ENCODE assay signal across 8 cellular contexts in the genomic region with DNA sequence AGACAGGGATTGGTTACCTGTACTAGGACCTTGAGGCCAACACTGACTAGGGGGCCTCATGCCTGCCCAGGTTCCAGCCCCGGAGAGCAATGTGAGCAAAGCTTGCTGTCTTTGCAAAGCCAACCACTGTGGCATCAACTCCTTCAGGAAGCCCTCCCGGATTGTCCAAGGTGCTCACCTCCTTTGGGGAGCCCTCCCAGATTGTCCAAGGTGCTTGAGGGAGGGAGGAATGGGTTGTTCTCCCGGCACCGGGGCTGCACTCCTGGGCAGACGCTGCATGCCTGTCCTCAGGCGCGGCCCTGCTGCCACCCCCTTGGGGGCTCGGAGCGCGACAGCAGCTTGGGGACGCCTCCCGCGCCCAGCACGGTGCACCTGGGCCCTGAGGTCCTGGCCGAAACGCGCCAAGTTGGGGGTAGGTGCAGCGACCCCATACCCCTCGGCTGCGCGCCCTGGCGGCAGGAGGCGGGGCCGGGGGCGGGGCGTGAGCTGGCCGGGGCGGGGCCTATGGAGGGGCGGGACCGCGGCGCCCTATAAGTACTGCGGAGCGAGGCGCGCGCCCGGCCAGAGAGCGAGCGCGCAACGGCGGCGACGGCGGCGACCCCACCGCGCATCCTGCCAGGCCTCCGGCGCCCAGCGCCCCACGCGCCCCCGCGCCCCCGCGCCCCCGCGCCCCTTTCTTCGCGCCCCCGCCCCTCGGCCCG. TPM values are rescaled to one million over a fixed set of nuclear protein-coding genes. Genes with fewer than 3 reads are reported as not detected.
DNase-seq lines count a peak whose midpoint lies in the region; ATAC-seq and TF ChIP-seq lines count a peak whose summit lies in the region.

A gene with protein sequence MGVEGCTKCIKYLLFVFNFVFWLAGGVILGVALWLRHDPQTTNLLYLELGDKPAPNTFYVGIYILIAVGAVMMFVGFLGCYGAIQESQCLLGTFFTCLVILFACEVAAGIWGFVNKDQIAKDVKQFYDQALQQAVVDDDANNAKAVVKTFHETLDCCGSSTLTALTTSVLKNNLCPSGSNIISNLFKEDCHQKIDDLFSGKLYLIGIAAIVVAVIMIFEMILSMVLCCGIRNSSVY (plus strand): TSS at position 560 of the 701 bp plus-strand sequence. CDS start 240 bp downstream, outside the sequence.

- peaks cover 2% of the 10 kb centered on the region for H3K36me3 Mint-ChIP-seq in progenitor cell of endocrine pancreas (ENCODE audit: insufficient read depth)

- peak within 1 kb of the TSS; percentile 86 for H3K4me3 Mint-ChIP-seq in progenitor cell of endocrine pancreas (ENCODE audit: low read depth)

- H3K9me3 Mint-ChIP-seq in progenitor cell of endocrine pancreas (ENCODE audit: low read depth), result no peaks in the 10 kb centered on the region

- 6 to 39% (median 10%) methylated on average over 2 to 65 of the region's 65 CpGs for WGBS in heart left ventricle, 4 donors
- WGBS in aorta, 2 donors, result 7 to 11% methylated on average over 38 to 65 of the region's 65 CpGs

- H3K27me3 ChIP-seq in heart left ventricle (no peaks in the 10 kb centered on the region), aorta (ENCODE audit: control insufficient read depth in 1 of 2, insufficient read depth in 2 of 2, low read length in 1 of 2) (no peaks in the 10 kb centered on the region)

- no peaks in the 10 kb centered on the region for H3K36me3 ChIP-seq in SK-N-MC (ENCODE audit: insufficient read depth, low read length)
- H3K36me3 ChIP-seq in heart left ventricle, result no peaks in the 10 kb centered on the region
- no peaks in the 10 kb centered on the region for H3K36me3 ChIP-seq in aorta (ENCODE audit: control insufficient read depth in 1 of 2, insufficient read depth in 2 of 2, low read length in 1 of 2)

- peak; percentile 35 for ATAC-seq in HG02763 (IDR thresholded peaks at IDR 0.05; ENCODE audit: unreplicated experiment)
- ATAC-seq in heart left ventricle, result peak in 3 of 4 donors; percentile 16 to 66 (median 62)
- ATAC-seq in aorta (ENCODE audit: low FRiP score), result peak; percentile 79
- ATAC-seq in GM18519 (IDR thresholded peaks at IDR 0.05; ENCODE audit: low FRiP score, unreplicated experiment), result no peak

- H3K9ac ChIP-seq in SK-N-MC (ENCODE audit: insufficient read length), result peak within 1 kb of the TSS; percentile 96

- no peak for DNase-seq in GM12864 (ENCODE audit: low read depth)
- no peak for DNase-seq in SK-N-MC (ENCODE audit: low read depth, low spot score)
- DNase-seq in activated naive CD8-positive, alpha-beta T cell treated with anti-CD3 and anti-CD28 coated beads, Interleukin-2, amount 50 U/mL, for 16 hours (ENCODE audit: low read depth, low spot score), result peak; percentile 28
- DNase-seq in heart left ventricle, result peak in 4 of 5 donors; percentile 57 to 85 (median 66)
- DNase-seq in progenitor cell of endocrine pancreas (ENCODE audit: low spot score, unreplicated experiment), result peak; percentile 42
- DNase-seq in aorta, result peak in 1 of 2 donors; percentile 62

- peak within 1 kb of the TSS; percentile 83 for H3K27ac Mint-ChIP-seq in progenitor cell of endocrine pancreas

- intact Hi-C loops in heart left ventricle (cut with DNase I), result loop anchor here in 4 of 10 donors (2.0 to 5.0 kb wide), 3 partner anchors 62 to 70 kb away; no protein-coding TSS in a partner anchor
- intact Hi-C loops in aorta (cut with DNase I), result loop anchor here (1.0 to 5.0 kb wide), 2 partner anchors 23 to 60 kb away; a partner anchor contains a TSS

- H3K4me1 Mint-ChIP-seq in progenitor cell of endocrine pancreas (ENCODE audit: low read depth), result peaks cover 7% of the 10 kb centered on the region

- H3K4me1 ChIP-seq in heart left ventricle (peaks cover 21 to 76% (median 41%) of the 10 kb centered on the region in 12 donors), aorta (ENCODE audit: control insufficient read depth in 1 of 2, insufficient read depth in 2 of 2, low read length in 2 of 2) (no peaks in the 10 kb centered on the region)

- TF ChIP-seq CTCF in GM12864 (IDR thresholded peaks at IDR 0.05; ENCODE audit: low read depth, low read length, missing control alignments), result no peak
- TF ChIP-seq CTCF in heart left ventricle (IDR thresholded peaks at IDR 0.05), result peak in 2 of 12 donors; percentile 2 to 23
- TF ChIP-seq CTCF in progenitor cell of endocrine pancreas (IDR thresholded peaks at IDR 0.05; ENCODE audit: unreplicated experiment), result no peak

- H3K27ac ChIP-seq in SK-N-MC, result peak within 1 kb of the TSS; percentile 36; the same call in 1 of the 2 replicates
- peak within 1 kb of the TSS; percentile 91 to 100 (median 99) for H3K27ac ChIP-seq in heart left ventricle
- peak within 1 kb of the TSS; percentile 87 to 92 for H3K27ac ChIP-seq in aorta (ENCODE audit: low read depth in 1 of 2, low read length in 2 of 2)

- H3K9me3 ChIP-seq in SK-N-MC (ENCODE audit: low read depth, low read length) (no peaks in the 10 kb centered on the region), heart left ventricle (no peaks in the 10 kb centered on the region), aorta (ENCODE audit: control insufficient read depth, low read length) (no peaks in the 10 kb centered on the region)

- peak in 1 of 2 donors; percentile 58 for TF ChIP-seq POLR2A in heart left ventricle (IDR thresholded peaks at IDR 0.05)

- H3K27me3 Mint-ChIP-seq in progenitor cell of endocrine pancreas, result peaks cover 27% of the 10 kb centered on the region

- H3K4me3 ChIP-seq in GM12864 (ENCODE audit: low read depth, low read length), result peak within 1 kb of the TSS; percentile 93
- peak within 1 kb of the TSS; percentile 94 for H3K4me3 ChIP-seq in SK-N-MC
- H3K4me3 ChIP-seq in heart left ventricle, result peak within 1 kb of the TSS; percentile 70 to 100 (median 100)
- peak within 1 kb of the TSS; percentile 59 to 97 for H3K4me3 ChIP-seq in aorta (ENCODE audit: low read length in 2 of 2)

RNA-seq across cellular contexts. Expression of the gene that starts here (rescaled TPM):
- total RNA-seq in heart left ventricle (100 to 1,000 TPM; 277 to 994 (median 568) TPM), progenitor cell of endocrine pancreas (166 and 171 TPM in 2 replicates), aorta (100 to 1,000 TPM; 538 to 620 TPM)
- polyA plus RNA-seq in heart left ventricle (100 to 1,000 TPM; 442 to 518 TPM), aorta (100 to 1,000 TPM; 363 to 784 TPM)

Comparison
In these comparisons a context has a peak if more than half of its experiments do, and no peak if none do; other contexts are left out.
1. DNase-seq: peak in activated naive CD8-positive, alpha-beta T cell treated with anti-CD3 and anti-CD28 coated beads, Interleukin-2, amount 50 U/mL, for 16 hours (single experiment), heart left ventricle (4 of 5) and progenitor cell of endocrine pancreas (single experiment); none in GM12864 (single experiment) and SK-N-MC (single experiment).
2. H3K27ac ChIP-seq: peak in every context shown above with its lines; median percentile 99 in heart left ventricle; 90 in aorta; 36 in SK-N-MC.
3. Peak in every context shown above with its lines, with median percentiles within 50 percentile points of each other: H3K4me3 ChIP-seq.